Comparison of ENCODE assay signal across 10 cellular contexts in the genomic region with DNA sequence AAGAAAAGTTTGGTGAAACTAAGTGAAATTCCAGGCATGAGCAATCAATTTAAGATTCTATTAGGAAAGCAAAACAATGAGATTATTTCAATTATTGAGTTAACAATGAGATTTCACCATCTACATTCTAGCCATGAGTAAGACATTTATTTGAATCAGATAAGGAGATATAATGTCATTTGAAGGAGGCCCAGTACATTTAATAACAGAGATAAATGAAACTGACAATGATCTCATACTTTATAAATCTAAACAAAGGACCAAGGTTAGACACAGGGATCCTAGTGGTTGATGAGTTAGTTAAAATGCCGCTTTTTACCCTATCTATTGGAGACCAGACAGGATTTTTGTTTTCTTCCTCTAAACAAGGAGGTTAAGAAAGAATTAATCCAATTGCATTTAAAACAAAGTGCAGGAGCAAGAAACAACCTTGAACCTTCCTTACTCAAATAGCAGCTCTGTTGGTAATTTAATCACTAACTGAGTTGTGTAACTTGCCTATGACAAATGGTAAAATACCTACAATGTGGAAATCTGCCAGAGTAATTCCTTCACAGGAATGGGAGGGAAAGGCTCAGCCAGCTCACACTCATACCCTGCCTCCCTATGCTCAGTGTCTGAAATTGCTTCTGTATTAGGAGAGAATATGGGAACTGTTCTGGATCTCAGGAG.
A peak's percentile ranks its signal among the peaks of the same experiment; 100 is the strongest.
DNase-seq lines count a peak whose midpoint lies in the region; ATAC-seq and TF ChIP-seq lines count a peak whose summit lies in the region.
"Had no signal": no experiment of that assay in that cellular context is flagged by ENCODE, and none has a peak within 500 bp of the region (broad histone marks: within the 10 kb centered on the region; RNA-seq: fewer than 3 reads in every experiment).

No MANE protein-coding gene starts in this region.

- no peak overlapping the region for H3K14ac ChIP-seq in IMR-90 (replicated peaks; ENCODE audit: low read depth, low read length)

- no peak overlapping the region for H3K4me3 ChIP-seq in IMR-90 (ENCODE audit: insufficient read depth, low read depth, low read length)
- no peak overlapping the region for H3K4me3 ChIP-seq in right lobe of liver
- H3K4me3 ChIP-seq in vagina, result no peak overlapping the region
- H3K4me3 ChIP-seq in coronary artery, result no peak overlapping the region

- DNase-seq in A172 (ENCODE audit: low spot score) (peak; percentile 82), IMR-90 (peak; percentile 95), dedifferentiated amniotic fluid mesenchymal stem cell (ENCODE audit: extremely low spot score) (peak; percentile 89), right lobe of liver (peak in 1 of 3 donors; percentile 58), superior temporal gyrus (ENCODE audit: extremely low spot score) (no peak), vagina (ENCODE audit: extremely low spot score in 2 of 2) (no peak), coronary artery (ENCODE audit: low spot score) (no peak)
- DNase-seq: activated naive CD4-positive, alpha-beta T cell treated with anti-CD3 and anti-CD28 coated beads, Interleukin-2, amount 10 ng/mL, durations not matched to agents 7 days and 5 days; NCI-H1105 treated with DMSO at 0.1 percent for 48 hours had no signal

- H3K4me1 ChIP-seq in IMR-90 (ENCODE audit: control insufficient read depth, insufficient read depth, low read length), result peaks cover 11% of the 10 kb centered on the region
- H3K4me1 ChIP-seq in right lobe of liver, result peaks cover 0 to 36% (median 15%) of the 10 kb centered on the region in 4 donors
- peaks cover 16% of the 10 kb centered on the region for H3K4me1 ChIP-seq in vagina

- intact Hi-C loops in IMR-90 (cut with micrococcal nuclease) (loop anchor here (5.0 kb wide), 2 partner anchors 320 to 475 kb away; no protein-coding TSS in a partner anchor), right lobe of liver (cut with DNase I) (no loop called here), vagina (cut with DNase I) (no loop called here)

- H3K9ac ChIP-seq in IMR-90 (ENCODE audit: low read depth, low read length), result no peak overlapping the region; the same call in 1 of the 2 replicates

- BruUV-seq in IMR-90 (replicated peaks; lab: Mats Ljungman, UMichigan), result no TSS peak

- H3K9me1 ChIP-seq in IMR-90 (ENCODE audit: insufficient read depth, low read length), result peaks cover 15% of the 10 kb centered on the region

- TF ChIP-seq POLR2A in IMR-90 (IDR thresholded peaks at IDR 0.05; ENCODE audit: low read depth, low read length) (no peak), right lobe of liver (IDR thresholded peaks at IDR 0.05) (peak; percentile 49), vagina (IDR thresholded peaks at IDR 0.05) (no peak)

- no peaks in the 10 kb centered on the region for H4K20me1 ChIP-seq in IMR-90 (ENCODE audit: insufficient read depth, low read length)

- peak overlapping the region; percentile 79 for H3K18ac ChIP-seq in IMR-90 (ENCODE audit: low read depth, low read length)

- H3K27me3 ChIP-seq in IMR-90 (ENCODE audit: control insufficient read depth, insufficient read depth, low read length) (no peaks in the 10 kb centered on the region), right lobe of liver (no peaks in the 10 kb centered on the region), vagina (no peaks in the 10 kb centered on the region)

- H2BK15ac ChIP-seq in IMR-90 (ENCODE audit: low read depth, low read length), result peak overlapping the region; percentile 78

- in situ Hi-C loops in IMR-90 (cut with MboI; ENCODE audit: low sequenced_read_pairs), result no loop called here

- peak overlapping the region; percentile 61 for H4K5ac ChIP-seq in IMR-90 (ENCODE audit: low read depth, low read length)

- ATAC-seq in IMR-90 (ENCODE audit: low read depth) (peak; percentile 90), right lobe of liver (peak; percentile 89 to 92 (median 90)), GM21825 (IDR thresholded peaks at IDR 0.05; ENCODE audit: unreplicated experiment) (no peak)

- H2AK9ac ChIP-seq in IMR-90 (replicated peaks; ENCODE audit: low read depth, low read length, poor library complexity), result no peak overlapping the region

- H2BK20ac ChIP-seq in IMR-90 (ENCODE audit: low read depth, low read length), result peak overlapping the region; percentile 98

- H2AFZ ChIP-seq in IMR-90 (replicated peaks; ENCODE audit: low read length, poor library complexity), result peak overlapping the region; percentile 66

- TF ChIP-seq RAD21 in IMR-90 (IDR thresholded peaks at IDR 0.05; ENCODE audit: low read length), result peak; percentile 43

- dilution Hi-C loops in IMR-90 (cut with HindIII; ENCODE audit: low sequenced_read_pairs, unreplicated experiment), result no loop called here

- peak overlapping the region; percentile 92 for H2AK5ac ChIP-seq in IMR-90 (ENCODE audit: low read depth, low read length)

- peak; percentile 27; the same call in 1 of the 2 replicates for TF ChIP-seq CTCF in IMR-90 (conservative IDR thresholded peaks at IDR 0.05; ENCODE audit: low read depth, low read length)
- peak in 2 of 4 donors; percentile 20 to 27 for TF ChIP-seq CTCF in right lobe of liver (IDR thresholded peaks at IDR 0.05)
- TF ChIP-seq CTCF in vagina (IDR thresholded peaks at IDR 0.05), result no peak
- TF ChIP-seq CTCF in coronary artery (IDR thresholded peaks at IDR 0.05), result no peak

- H3K56ac ChIP-seq in IMR-90 (ENCODE audit: extremely low read depth, insufficient read depth, low read length), result 0 out of 2 replicates have a peak overlapping the region, but pooled peaks have one; percentile 15

- H3K4me2 ChIP-seq in IMR-90 (ENCODE audit: low read depth, low read length), result peak overlapping the region; percentile 30

- peak overlapping the region; percentile 90 for H4K91ac ChIP-seq in IMR-90 (ENCODE audit: insufficient read depth, low read depth, low read length)

- H4K8ac ChIP-seq in IMR-90 (ENCODE audit: low read depth in 2 of 2, low read length in 2 of 2), result peak overlapping the region; percentile 28 to 80

- no CpG with 5 or more reads among the region's 1 CpG for WGBS in IMR-90 (ENCODE audit: extremely low coverage in 2 of 2, insufficient read length in 1 of 2), 2 experiments
- WGBS in right lobe of liver (ENCODE audit: insufficient coverage, low coverage, low lambda C conversion rate, missing lambda C conversion rate), result 41% methylated on average over 1 of the region's 1 CpG

- H3K36me3 ChIP-seq in IMR-90 (ENCODE audit: control insufficient read depth, insufficient read depth, low read length) (no peaks in the 10 kb centered on the region), right lobe of liver (no peaks in the 10 kb centered on the region), vagina (no peaks in the 10 kb centered on the region)

- CTCF ChIA-PET in IMR-90 (lab: Yijun Ruan, JAX), result interaction anchor here (0.5 to 1.0 kb wide), 2 partner anchors 117 to 286 kb away, joined by 3 read pairs; no protein-coding TSS in a partner anchor

- peak overlapping the region; percentile 85 for H2BK5ac ChIP-seq in IMR-90 (ENCODE audit: low read depth, low read length, poor library complexity, severe bottlenecking)

- POLR2A ChIA-PET in IMR-90 (lab: Charles Lee; ENCODE audit: unreplicated experiment), result no interaction called here

- peak overlapping the region; percentile 88 for H3K23ac ChIP-seq in IMR-90 (ENCODE audit: low read depth, low read length)

- H3K9me3 ChIP-seq in IMR-90 (ENCODE audit: control insufficient read depth, insufficient read depth, low read length), result no peaks in the 10 kb centered on the region
- H3K9me3 ChIP-seq in right lobe of liver, result no peaks in the 10 kb centered on the region
- H3K9me3 ChIP-seq in vagina, result no peaks in the 10 kb centered on the region

- peak overlapping the region; percentile 98 for H2BK120ac ChIP-seq in IMR-90 (ENCODE audit: low read depth, low read length)

- no peaks in the 10 kb centered on the region for H3K79me1 ChIP-seq in IMR-90 (ENCODE audit: low read depth in 1 of 2, low read length in 2 of 2)

- H3K4ac ChIP-seq in IMR-90 (ENCODE audit: low read depth, low read length), result peak overlapping the region; percentile 98

- H3K27ac ChIP-seq in IMR-90 (ENCODE audit: insufficient read depth, low read length) (peak overlapping the region; percentile 61), right lobe of liver (peak overlapping the region; percentile 41 to 89 (median 77)), vagina (no peak overlapping the region), coronary artery (no peak overlapping the region)

TF ChIP-seq in IMR-90, 13 proteins besides CTCF, POLR2A, EP300 and RAD21:
- TF ChIP-seq CEBPB (IDR thresholded peaks at IDR 0.05; ENCODE audit: low read depth, low read length) (peak; percentile 94), RCOR1 (IDR thresholded peaks at IDR 0.05; ENCODE audit: insufficient replicate concordance, low read length) (no peak), ELK1 (IDR thresholded peaks at IDR 0.05; ENCODE audit: borderline replicate concordance, low read depth, low read length) (no peak), RFX5 (IDR thresholded peaks at IDR 0.05; ENCODE audit: low read depth, low read length) (no peak), BHLHE40 (IDR thresholded peaks at IDR 0.05; ENCODE audit: low read depth, low read length) (no peak), SMC3 (IDR thresholded peaks at IDR 0.05; ENCODE audit: low read depth, low read length) (0 out of 2 replicates have a peak, but pooled peaks have one; percentile 8)

Comparison
In these comparisons a context has a peak if more than half of its experiments do, and no peak if none do; other contexts are left out.
1. DNase-seq: peak in A172 (single experiment), IMR-90 (single experiment) and dedifferentiated amniotic fluid mesenchymal stem cell (single experiment); none in superior temporal gyrus (single experiment), vagina (0 of 2) and coronary artery (single experiment).
2. H3K27ac ChIP-seq: peak in IMR-90 (single experiment) and right lobe of liver (3 of 3); none in vagina (single experiment) and coronary artery (0 of 2).